Comparison of ENCODE assay signal across 14 cellular contexts in genomic region chr2:9975328-9975727, GRCh38. TPM values are rescaled to one million over a fixed set of nuclear protein-coding genes. Genes with fewer than 3 reads are reported as not detected.
DNase-seq lines count a peak whose midpoint lies in the region; ATAC-seq, FAIRE-seq and TF ChIP-seq lines count a peak whose summit lies in the region.
"Had no signal": no experiment of that assay in that cellular context is flagged by ENCODE, and none has a peak within 500 bp of the region (broad histone marks: within the 10 kb centered on the region; RNA-seq: fewer than 3 reads in every experiment).

No MANE protein-coding gene starts in this region.

- H3K27ac ChIP-seq in mammary epithelial cell (ENCODE audit: insufficient read depth, low read depth, low read length) (no peak overlapping the region), astrocyte (ENCODE audit: low read depth, low read length) (no peak overlapping the region), left lung (peak overlapping the region in 1 of 2 donors; percentile 23)

- BruUV-seq in MCF 10A (replicated peaks; lab: Mats Ljungman, UMichigan) (no TSS peak), mammary epithelial cell (replicated peaks; lab: Mats Ljungman, UMichigan) (no TSS peak)

- TF ChIP-seq CTCF in MCF 10A (IDR thresholded peaks at IDR 0.05; ENCODE audit: unreplicated experiment) (no peak), mammary epithelial cell (conservative IDR thresholded peaks at IDR 0.05 in 1 of 2, IDR thresholded peaks at IDR 0.05 in 1 of 2; ENCODE audit: extremely low read depth in 1 of 2, insufficient read depth in 1 of 2, low read depth in 1 of 2, low read length in 2 of 2) (no peak), astrocyte (IDR thresholded peaks at IDR 0.05; ENCODE audit: insufficient read depth, low read depth, low read length) (no peak), left lung (IDR thresholded peaks at IDR 0.05) (no peak)

- peak; percentile 16 for DNase-seq in MCF 10A (ENCODE audit: unreplicated experiment)
- DNase-seq in mammary epithelial cell = no peak
- DNase-seq in astrocyte (ENCODE audit: low read depth) = peak; percentile 51
- DNase-seq in left lung = peak; percentile 46 to 74
- no peak for DNase-seq in activated naive CD4-positive, alpha-beta T cell treated with anti-CD3 and anti-CD28 coated beads, Interleukin-2, amount 10 ng/mL, durations not matched to agents 7 days and 5 days
- DNase-seq in HPDE6-E6E7 (ENCODE audit: extremely low spot score) = no peak
- no peak for DNase-seq in SHP77 treated with DMSO at 0.1 percent for 48 hours (lab: John Stamatoyannopoulos, UW)
- DNase-seq in Kasumi-1 (lab: John Stamatoyannopoulos, UW) = no peak
- DNase-seq: activated B cell treated with CpG ODN at 0.5 μM for 24 hours; CD4-positive, alpha-beta memory T cell; naive thymus-derived CD8-positive, alpha-beta T cell; NCI-H187; NCI-H526 had no signal

- H3K4me1 ChIP-seq in mammary epithelial cell (ENCODE audit: insufficient read depth, low read length) (peaks cover 19% of the 10 kb centered on the region), astrocyte (ENCODE audit: insufficient read depth, low read length) (peaks cover 32% of the 10 kb centered on the region), left lung (peaks cover 10 to 32% of the 10 kb centered on the region in 2 donors)

- H3K27me3 Mint-ChIP-seq in MCF 10A (ENCODE audit: insufficient read depth, unreplicated experiment) (no peaks in the 10 kb centered on the region), astrocyte (ENCODE audit: low read depth, unreplicated experiment) (no peaks in the 10 kb centered on the region)
- H3K27me3 Mint-ChIP-seq in activated naive CD4-positive, alpha-beta T cell treated with anti-CD3 and anti-CD28 coated beads, Interleukin-2, amount 10 ng/mL, durations not matched to agents 7 days and 5 days = peaks cover 27% of the 10 kb centered on the region

- H3K27ac Mint-ChIP-seq in MCF 10A (ENCODE audit: low read depth, unreplicated experiment) (no peak overlapping the region), astrocyte (ENCODE audit: unreplicated experiment) (no peak overlapping the region)
- no peak overlapping the region for H3K27ac Mint-ChIP-seq in activated naive CD4-positive, alpha-beta T cell treated with anti-CD3 and anti-CD28 coated beads, Interleukin-2, amount 10 ng/mL, durations not matched to agents 7 days and 5 days
- H3K27ac Mint-ChIP-seq: activated B cell treated with CpG ODN at 0.5 μM for 24 hours; CD4-positive, alpha-beta memory T cell; naive thymus-derived CD8-positive, alpha-beta T cell had no signal

- H3K9me3 ChIP-seq in mammary epithelial cell (replicated peaks; ENCODE audit: insufficient read depth, low read length) (no peaks in the 10 kb centered on the region), astrocyte (ENCODE audit: insufficient read depth, low read depth, low read length) (no peaks in the 10 kb centered on the region), left lung (no peaks in the 10 kb centered on the region)

- no peak overlapping the region for H3K4me3 ChIP-seq in mammary epithelial cell (replicated peaks in 1 of 3; ENCODE audit: insufficient read depth in 1 of 3, low read depth in 2 of 3, low read length in 3 of 3)
- no peak overlapping the region for H3K4me3 ChIP-seq in astrocyte (ENCODE audit: insufficient read depth, low read depth, low read length)
- no peak overlapping the region for H3K4me3 ChIP-seq in left lung
- H3K4me3 ChIP-seq: GM12878 had no signal

- in situ Hi-C loops in mammary epithelial cell (cut with MboI; ENCODE audit: low sequenced_read_pairs in 2 of 2) = no loop called here

- POLR2A ChIA-PET in MCF 10A (lab: Yijun Ruan, JAX) = interaction anchor here (0.7 kb wide), 1 partner anchor 20 kb away, joined by 3 read pairs; no protein-coding TSS in a partner anchor

- no peak for FAIRE-seq in astrocyte (lab: Jason Lieb, UNC)
- FAIRE-seq: GM12878 had no signal

- H3K9ac ChIP-seq in mammary epithelial cell (ENCODE audit: insufficient read depth, low read length) (no peak overlapping the region), astrocyte (ENCODE audit: low read length) (no peak overlapping the region)

- no peaks in the 10 kb centered on the region for H3K79me2 ChIP-seq in mammary epithelial cell (ENCODE audit: insufficient read depth, low read length)
- no peaks in the 10 kb centered on the region for H3K79me2 ChIP-seq in astrocyte (ENCODE audit: insufficient read depth, low read length)

- H3K27me3 ChIP-seq in mammary epithelial cell (ENCODE audit: insufficient read depth, low read length) = no peaks in the 10 kb centered on the region
- H3K27me3 ChIP-seq in astrocyte (ENCODE audit: insufficient read depth, low read length) = no peaks in the 10 kb centered on the region
- H3K27me3 ChIP-seq in left lung = peaks cover 0 to 19% of the 10 kb centered on the region in 2 donors

- CTCF ChIA-PET in MCF 10A (lab: Yijun Ruan, JAX) (interaction anchor here (0.6 to 2.6 kb wide), 4 partner anchors 9 to 206 kb away, joined by 3 to 20 read pairs (median 3); no protein-coding TSS in a partner anchor), mammary epithelial cell (lab: Charles Lee; ENCODE audit: low non-redundant PET) (no interaction called here)
- CTCF ChIA-PET in activated naive CD4-positive, alpha-beta T cell treated with anti-CD3 and anti-CD28 coated beads, Interleukin-2, amount 10 ng/mL, durations not matched to agents 7 days and 5 days (lab: Charles Lee) = interaction anchor here (3.7 kb wide), 1 partner anchor 10 kb away, joined by 26 read pairs; no protein-coding TSS in a partner anchor

- H3K4me2 ChIP-seq in mammary epithelial cell (ENCODE audit: insufficient read depth, low read depth, low read length) = no peak overlapping the region
- no peak overlapping the region for H3K4me2 ChIP-seq in astrocyte (ENCODE audit: low read length)

- H3K36me3 ChIP-seq in mammary epithelial cell (ENCODE audit: insufficient read depth, low read length) = no peaks in the 10 kb centered on the region
- H3K36me3 ChIP-seq in astrocyte (ENCODE audit: insufficient read depth, low read length) = no peaks in the 10 kb centered on the region
- no peaks in the 10 kb centered on the region for H3K36me3 ChIP-seq in left lung

- H3K4me3 Mint-ChIP-seq in MCF 10A (ENCODE audit: unreplicated experiment) = no peak overlapping the region
- no peak overlapping the region for H3K4me3 Mint-ChIP-seq in astrocyte (ENCODE audit: unreplicated experiment)
- H3K4me3 Mint-ChIP-seq in activated naive CD4-positive, alpha-beta T cell treated with anti-CD3 and anti-CD28 coated beads, Interleukin-2, amount 10 ng/mL, durations not matched to agents 7 days and 5 days = no peak overlapping the region
- H3K4me3 Mint-ChIP-seq: activated B cell treated with CpG ODN at 0.5 μM for 24 hours; CD4-positive, alpha-beta memory T cell; naive thymus-derived CD8-positive, alpha-beta T cell had no signal

- ATAC-seq in left lung = peak; percentile 73
- ATAC-seq: GM12878; naive thymus-derived CD8-positive, alpha-beta T cell had no signal

- no peaks in the 10 kb centered on the region for H4K20me1 ChIP-seq in mammary epithelial cell (ENCODE audit: insufficient read depth, low read length)
- no peaks in the 10 kb centered on the region for H4K20me1 ChIP-seq in astrocyte (ENCODE audit: insufficient read depth, low read length)

- H3K36me3 Mint-ChIP-seq in MCF 10A (ENCODE audit: insufficient read depth, unreplicated experiment) (peaks cover 6% of the 10 kb centered on the region), astrocyte (ENCODE audit: low read depth, unreplicated experiment) (peaks cover 4% of the 10 kb centered on the region)
- no peaks in the 10 kb centered on the region for H3K36me3 Mint-ChIP-seq in activated naive CD4-positive, alpha-beta T cell treated with anti-CD3 and anti-CD28 coated beads, Interleukin-2, amount 10 ng/mL, durations not matched to agents 7 days and 5 days
- H3K36me3 Mint-ChIP-seq: CD4-positive, alpha-beta memory T cell had no signal

- 92% methylated on average over 8 of the region's 10 CpGs for WGBS in mammary epithelial cell (ENCODE audit: low coverage, missing lambda C conversion rate)

- H2AFZ ChIP-seq in mammary epithelial cell (ENCODE audit: low read depth, low read length) (no peak overlapping the region), astrocyte (ENCODE audit: low read depth, low read length) (no peak overlapping the region)

- peaks cover 32% of the 10 kb centered on the region for H3K4me1 Mint-ChIP-seq in MCF 10A (ENCODE audit: insufficient read depth, unreplicated experiment)
- H3K4me1 Mint-ChIP-seq in astrocyte (ENCODE audit: low read depth, unreplicated experiment) = peaks cover 47% of the 10 kb centered on the region
- peaks cover 6% of the 10 kb centered on the region for H3K4me1 Mint-ChIP-seq in activated naive CD4-positive, alpha-beta T cell treated with anti-CD3 and anti-CD28 coated beads, Interleukin-2, amount 10 ng/mL, durations not matched to agents 7 days and 5 days

- dilution Hi-C loops in mammary epithelial cell (cut with HindIII; ENCODE audit: low sequenced_read_pairs) = no loop called here

- no peaks in the 10 kb centered on the region for H3K9me3 Mint-ChIP-seq in MCF 10A (ENCODE audit: unreplicated experiment)
- no peaks in the 10 kb centered on the region for H3K9me3 Mint-ChIP-seq in astrocyte (ENCODE audit: unreplicated experiment)
- H3K9me3 Mint-ChIP-seq in activated naive CD4-positive, alpha-beta T cell treated with anti-CD3 and anti-CD28 coated beads, Interleukin-2, amount 10 ng/mL, durations not matched to agents 7 days and 5 days = no peaks in the 10 kb centered on the region
- H3K9me3 Mint-ChIP-seq: CD4-positive, alpha-beta memory T cell; naive thymus-derived CD8-positive, alpha-beta T cell had no signal

- intact Hi-C loops in MCF 10A (cut with micrococcal nuclease) = no loop called here
- intact Hi-C loops in mammary epithelial cell (cut with micrococcal nuclease) = no loop called here
- intact Hi-C loops in left lung (cut with DNase I) = no loop called here

RNA-seq across cellular contexts. Expression of gene GRHL1, which starts 23.8 kb away (rescaled TPM):
- 0.96 and 2.0 TPM in 2 replicates for total RNA-seq in MCF 10A (2022)
- total RNA-seq in mammary epithelial cell = 1 to 10 TPM; 2.2 to 6.0 TPM
- 1.8 TPM for polyA plus RNA-seq in mammary epithelial cell
- polyA minus RNA-seq in mammary epithelial cell = 1.4 TPM
- 2.5 and 4.1 TPM in 2 replicates for total RNA-seq in astrocyte
- total RNA-seq in left lung = 1 to 10 TPM; 2.4 to 4.7 TPM

Comparison
In these comparisons a context has a peak if more than half of its experiments do, and no peak if none do; other contexts are left out.
1. DNase-seq: peak in MCF 10A (single experiment), astrocyte (single experiment) and left lung (2 of 2); none in mammary epithelial cell (single experiment), activated naive CD4-positive, alpha-beta T cell treated with anti-CD3 and anti-CD28 coated beads, Interleukin-2, amount 10 ng/mL, durations not matched to agents 7 days and 5 days (single experiment), HPDE6-E6E7 (single experiment), SHP77 treated with DMSO at 0.1 percent for 48 hours (single experiment) and Kasumi-1 (0 of 2).